In genomic region chr7:28155964-28156363, GRCh38 we compare ENCODE assay signal across 13 cellular contexts. TPM values are rescaled to one million over a fixed set of nuclear protein-coding genes. Genes with fewer than 3 reads are reported as not detected.
DNase-seq lines count a peak whose midpoint lies in the region; ATAC-seq and TF ChIP-seq lines count a peak whose summit lies in the region.
"Had no signal": no experiment of that assay in that cellular context is flagged by ENCODE, and none has a peak within 500 bp of the region (broad histone marks: within the 10 kb centered on the region; RNA-seq: fewer than 3 reads in every experiment).

No MANE protein-coding gene starts in this region.

- peaks cover 0 to 4% of the 10 kb centered on the region in 2 donors for H3K9me3 Mint-ChIP-seq in stimulated activated naive B cell treated with anti-CD40 and anti-IgM and Interleukin-4, amounts not matched to agents 10 μg/mL and 1 μg/mL and 100 μg/mL, for 72 hours
- H3K9me3 Mint-ChIP-seq: central memory CD8-positive, alpha-beta T cell had no signal

- peak overlapping the region; percentile 86 for H3K27ac Mint-ChIP-seq in stimulated activated naive B cell treated with anti-CD40 and anti-IgM and Interleukin-4, amounts not matched to agents 10 μg/mL and 1 μg/mL and 100 μg/mL, for 72 hours

- TF ChIP-seq CTCF in RWPE1 (conservative IDR thresholded peaks at IDR 0.05; ENCODE audit: low read depth) (no peak), fibroblast of villous mesenchyme (IDR thresholded peaks at IDR 0.05; ENCODE audit: insufficient read depth, low read depth, low read length) (no peak), GM10248 (IDR thresholded peaks at IDR 0.05; ENCODE audit: control extremely low read depth, extremely low read depth, low read depth, missing control alignments) (no peak)

- CTCF ChIA-PET in RWPE1 (lab: Yijun Ruan, JAX) = no interaction called here
- CTCF ChIA-PET in GM10248 (lab: Yijun Ruan, JAX) = no interaction called here

- no peak for ATAC-seq in stimulated activated naive B cell treated with anti-CD40 and anti-IgM and Interleukin-4, amounts not matched to agents 10 μg/mL and 1 μg/mL and 100 μg/mL, for 72 hours (replicated peaks)
- no peak for ATAC-seq in HG03280 (IDR thresholded peaks at IDR 0.05; ENCODE audit: unreplicated experiment)

- peaks cover 20 to 33% of the 10 kb centered on the region in 2 donors for H3K36me3 Mint-ChIP-seq in stimulated activated naive B cell treated with anti-CD40 and anti-IgM and Interleukin-4, amounts not matched to agents 10 μg/mL and 1 μg/mL and 100 μg/mL, for 72 hours

- POLR2A ChIA-PET in RWPE1 (lab: Yijun Ruan, JAX; ENCODE audit: low non-redundant PET) (no interaction called here), GM10248 (lab: Yijun Ruan, JAX) (no interaction called here)

- no peak overlapping the region for H3K4me3 ChIP-seq in fibroblast of villous mesenchyme (ENCODE audit: low read depth, low read length)
- H3K4me3 ChIP-seq: SJSA1 had no signal

- H3K4me3 Mint-ChIP-seq in stimulated activated naive B cell treated with anti-CD40 and anti-IgM and Interleukin-4, amounts not matched to agents 10 μg/mL and 1 μg/mL and 100 μg/mL, for 72 hours = peak overlapping the region; percentile 58 to 63

- H3K27ac ChIP-seq in RWPE1 = no peak overlapping the region
- H3K27ac ChIP-seq: SJSA1 had no signal

- H3K4me1 Mint-ChIP-seq in stimulated activated naive B cell treated with anti-CD40 and anti-IgM and Interleukin-4, amounts not matched to agents 10 μg/mL and 1 μg/mL and 100 μg/mL, for 72 hours = peaks cover 60 to 90% of the 10 kb centered on the region in 2 donors

- H3K27me3 Mint-ChIP-seq in stimulated activated naive B cell treated with anti-CD40 and anti-IgM and Interleukin-4, amounts not matched to agents 10 μg/mL and 1 μg/mL and 100 μg/mL, for 72 hours = no peaks in the 10 kb centered on the region
- H3K27me3 Mint-ChIP-seq: central memory CD8-positive, alpha-beta T cell had no signal

- DNase-seq in NOMO-1 treated with DMSO at 0.1 percent for 48 hours (lab: John Stamatoyannopoulos, UW; ENCODE audit: unreplicated experiment) (peak; percentile 4), NOMO-1 treated with dmso at 0.1 percent for 144 hours (lab: John Stamatoyannopoulos, UW; ENCODE audit: unreplicated experiment) (no peak), RWPE1 (ENCODE audit: low spot score) (peak; percentile 62), fibroblast of villous mesenchyme (ENCODE audit: low read depth) (peak; percentile 65), GM10248 (ENCODE audit: extremely low spot score) (no peak)
- no peak for DNase-seq in stimulated activated naive B cell treated with anti-CD40 and anti-IgM and Interleukin-4, amounts not matched to agents 10 μg/mL and 1 μg/mL and 100 μg/mL, for 72 hours
- no peak for DNase-seq in stimulated activated CD4-positive, alpha-beta T cell treated with anti-CD3 and anti-CD28 coated beads, Interleukin-15, amount 100 ng/mL, for 24 hours
- DNase-seq: 8988T, NCI-H1105, occipital lobe had no signal

RNA-seq across cellular contexts. Expression of gene JAZF1, which starts 24.6 kb away (rescaled TPM):
- 32.9 and 38.4 TPM in 2 replicates for total RNA-seq in fibroblast of villous mesenchyme

Comparison
In these comparisons a context has a peak if more than half of its experiments do, and no peak if none do; other contexts are left out.
1. DNase-seq: peak in NOMO-1 treated with DMSO at 0.1 percent for 48 hours (single experiment), RWPE1 (single experiment) and fibroblast of villous mesenchyme (single experiment); none in NOMO-1 treated with dmso at 0.1 percent for 144 hours (single experiment), stimulated activated naive B cell treated with anti-CD40 and anti-IgM and Interleukin-4, amounts not matched to agents 10 μg/mL and 1 μg/mL and 100 μg/mL, for 72 hours (single experiment), GM10248 (single experiment) and stimulated activated CD4-positive, alpha-beta T cell treated with anti-CD3 and anti-CD28 coated beads, Interleukin-15, amount 100 ng/mL, for 24 hours (single experiment).